In the genomic region with DNA sequence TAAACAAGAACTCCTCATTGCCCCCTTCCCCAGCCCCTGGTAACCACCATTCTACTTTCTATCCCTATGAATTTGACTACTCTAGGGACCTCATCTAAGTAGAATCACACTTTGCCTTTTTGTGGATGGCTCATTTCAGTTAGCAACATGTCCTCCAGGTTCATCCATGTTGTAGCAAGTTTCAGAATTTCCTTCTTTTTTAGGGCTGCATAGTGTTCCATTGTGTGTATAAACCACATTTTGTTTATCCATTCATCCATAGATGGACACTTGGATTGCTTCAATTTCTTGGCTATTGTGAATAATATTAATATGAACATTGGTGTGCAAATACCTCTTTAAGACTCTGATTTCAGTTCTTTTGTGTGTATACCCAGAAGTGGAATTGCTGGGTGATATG, we compare ENCODE assay signal across 27 cellular contexts. TPM values are rescaled to one million over a fixed set of nuclear protein-coding genes. Genes with fewer than 3 reads are reported as not detected.
"Had no signal": no experiment of that assay in that cellular context is flagged by ENCODE, and none has a peak within 500 bp of the region (broad histone marks: within the 10 kb centered on the region; RNA-seq: fewer than 3 reads in every experiment).

No MANE protein-coding gene starts in this region.

- H3K36me3 ChIP-seq: esophagus muscularis mucosa, gastrocnemius medialis, heart right ventricle, neural progenitor cell, ovary, stomach, thoracic aorta, transverse colon had no signal

- DNase-seq: effector memory CD8-positive, alpha-beta T cell; gastrocnemius medialis; heart right ventricle; hypothalamus; kidney glomerular epithelial cell; natural killer cell; nucleus accumbens; ovary; right cardiac atrium; small intestine; stimulated activated CD4-positive, alpha-beta T cell treated with anti-CD3 and anti-CD28 coated beads, Interleukin-12 subunit alpha, Interleukin-12 subunit beta, amount 100 ng/mL, for 4 hours; stimulated activated naive CD4-positive, alpha-beta T cell; stomach; substantia nigra; transverse colon had no signal

- H3K27ac ChIP-seq: epithelial cell of prostate, esophagus muscularis mucosa, gastrocnemius medialis, heart right ventricle, neural progenitor cell, ovary, stomach, thoracic aorta, transverse colon had no signal

- ATAC-seq: effector memory CD8-positive, alpha-beta T cell; gastrocnemius medialis; heart right ventricle; right cardiac atrium had no signal

- H3K27me3 ChIP-seq: esophagus muscularis mucosa, gastrocnemius medialis, heart right ventricle, neural progenitor cell, ovary, stomach, transverse colon had no signal

- H3K27me3 Mint-ChIP-seq: effector memory CD8-positive, alpha-beta T cell; progenitor cell of endocrine pancreas had no signal

- H3K4me3 Mint-ChIP-seq: dendritic cell treated with granulocyte-macrophage colony-stimulating factor and Interleukin-4, amounts not matched to agents 40 ng/mL and 50 ng/mL, for 4 days; effector memory CD8-positive, alpha-beta T cell; natural killer cell; neural progenitor cell had no signal

- H3K4me3 ChIP-seq: esophagus muscularis mucosa, gastrocnemius medialis, heart right ventricle, neural progenitor cell, ovary, stomach, thoracic aorta, transverse colon had no signal

- H3K9me3 ChIP-seq: esophagus muscularis mucosa, gastrocnemius medialis, ovary, stomach, thoracic aorta, transverse colon had no signal

- H3K36me3 Mint-ChIP-seq: natural killer cell, neural progenitor cell had no signal

- H3K27ac Mint-ChIP-seq: dendritic cell treated with granulocyte-macrophage colony-stimulating factor and Interleukin-4, amounts not matched to agents 40 ng/mL and 50 ng/mL, for 4 days; natural killer cell; neural progenitor cell; progenitor cell of endocrine pancreas had no signal

- H3K9me3 Mint-ChIP-seq: dendritic cell treated with granulocyte-macrophage colony-stimulating factor and Interleukin-4, amounts not matched to agents 40 ng/mL and 50 ng/mL, for 4 days; effector memory CD8-positive, alpha-beta T cell; natural killer cell; neural progenitor cell had no signal

RNA-seq across cellular contexts. Expression of a gene that starts 36.2 kb away (rescaled TPM):
- total RNA-seq: esophagus muscularis mucosa, fibroblast of villous mesenchyme, lung microvascular endothelial cell, thoracic aorta, transverse colon, ureter had no signal

RNA-seq across cellular contexts. Expression of a gene that starts 53.0 kb away (rescaled TPM):
- total RNA-seq: esophagus muscularis mucosa, fibroblast of villous mesenchyme, gastrocnemius medialis, heart right ventricle, liver, lung microvascular endothelial cell, mesenteric fat pad, mononuclear cell, natural killer cell, ovary, progenitor cell of endocrine pancreas, right cardiac atrium, stomach, thoracic aorta, transverse colon, ureter had no signal
- polyA plus RNA-seq: heart right ventricle, ovary, small intestine, stomach had no signal
